Comparison of ENCODE assay signal across 1 cellular context in the genomic region with DNA sequence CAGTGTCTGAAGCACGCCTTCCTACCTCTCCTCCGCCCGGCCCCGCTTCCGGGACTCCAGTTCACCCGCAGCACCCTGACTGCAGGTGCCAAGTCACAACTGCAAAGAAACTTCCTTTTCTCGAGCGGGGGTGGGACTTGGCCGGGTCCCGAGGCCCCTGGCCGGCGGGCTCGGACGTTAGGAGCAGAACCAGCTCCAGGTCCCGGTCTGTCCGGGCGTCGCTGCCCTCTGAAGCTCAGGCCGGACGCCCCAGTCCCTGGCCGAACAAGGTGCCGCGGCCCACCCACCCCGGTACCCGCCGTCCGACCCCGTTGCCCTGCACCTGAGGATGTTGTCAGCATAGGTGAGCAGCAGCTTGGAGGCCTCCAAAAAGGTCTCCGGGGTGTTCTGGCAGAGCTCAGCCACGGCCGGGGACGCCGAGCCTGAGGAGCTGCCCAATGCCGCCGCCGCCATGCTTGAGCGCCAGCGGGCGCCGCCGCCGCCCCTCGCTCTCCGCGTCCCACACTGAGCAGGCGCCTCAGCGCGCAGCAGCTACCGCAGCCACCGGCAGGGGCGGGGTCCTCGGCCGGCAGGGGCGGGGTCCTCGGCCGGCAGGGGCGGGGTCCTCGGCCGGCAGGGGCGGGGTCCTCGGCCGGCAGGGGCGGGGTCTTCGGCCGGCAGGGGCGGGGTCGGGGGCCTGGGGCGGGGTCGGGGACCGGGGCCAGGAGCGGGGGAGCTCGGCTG.
TF ChIP-seq lines count a peak whose summit lies in the region.

A gene with protein sequence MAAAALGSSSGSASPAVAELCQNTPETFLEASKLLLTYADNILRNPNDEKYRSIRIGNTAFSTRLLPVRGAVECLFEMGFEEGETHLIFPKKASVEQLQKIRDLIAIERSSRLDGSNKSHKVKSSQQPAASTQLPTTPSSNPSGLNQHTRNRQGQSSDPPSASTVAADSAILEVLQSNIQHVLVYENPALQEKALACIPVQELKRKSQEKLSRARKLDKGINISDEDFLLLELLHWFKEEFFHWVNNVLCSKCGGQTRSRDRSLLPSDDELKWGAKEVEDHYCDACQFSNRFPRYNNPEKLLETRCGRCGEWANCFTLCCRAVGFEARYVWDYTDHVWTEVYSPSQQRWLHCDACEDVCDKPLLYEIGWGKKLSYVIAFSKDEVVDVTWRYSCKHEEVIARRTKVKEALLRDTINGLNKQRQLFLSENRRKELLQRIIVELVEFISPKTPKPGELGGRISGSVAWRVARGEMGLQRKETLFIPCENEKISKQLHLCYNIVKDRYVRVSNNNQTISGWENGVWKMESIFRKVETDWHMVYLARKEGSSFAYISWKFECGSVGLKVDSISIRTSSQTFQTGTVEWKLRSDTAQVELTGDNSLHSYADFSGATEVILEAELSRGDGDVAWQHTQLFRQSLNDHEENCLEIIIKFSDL (minus strand): TSS at position 506 of the 723 bp plus-strand sequence. CDS start 53 bp downstream, at position 453.

TF ChIP-seq in H1, 55 proteins besides CTCF, POLR2A, EP300 and RAD21 (continues in another document):
- TF ChIP-seq RXRA (IDR thresholded peaks at IDR 0.05; ENCODE audit: insufficient read depth, low read depth, low read length): no peak
- no peak for TF ChIP-seq SAP30 (IDR thresholded peaks at IDR 0.05; ENCODE audit: insufficient read depth, insufficient replicate concordance, low read length)
- no peak for TF ChIP-seq SIX5 (IDR thresholded peaks at IDR 0.05; ENCODE audit: low read depth, low read length)
- TF ChIP-seq, protein P1, sequence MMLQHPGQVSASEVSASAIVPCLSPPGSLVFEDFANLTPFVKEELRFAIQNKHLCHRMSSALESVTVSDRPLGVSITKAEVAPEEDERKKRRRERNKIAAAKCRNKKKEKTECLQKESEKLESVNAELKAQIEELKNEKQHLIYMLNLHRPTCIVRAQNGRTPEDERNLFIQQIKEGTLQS (IDR thresholded peaks at IDR 0.05; ENCODE audit: insufficient read depth, low read depth, low read length): no peak
- no peak for TF ChIP-seq CHD1 (IDR thresholded peaks at IDR 0.05; ENCODE audit: low read depth, low read length)
- TF ChIP-seq CBX5 (IDR thresholded peaks at IDR 0.05; ENCODE audit: low read depth, low read length): no peak
- TF ChIP-seq PHF8 (conservative IDR thresholded peaks at IDR 0.05; ENCODE audit: low read depth, low read length): peak; percentile 73
- TF ChIP-seq ZNF274 (IDR thresholded peaks at IDR 0.05; ENCODE audit: borderline replicate concordance, extremely low read depth, low read length): no peak
- no peak for TF ChIP-seq CEBPB (IDR thresholded peaks at IDR 0.05; ENCODE audit: low read depth, low read length)
- TF ChIP-seq SUZ12 (IDR thresholded peaks at IDR 0.05; ENCODE audit: low read length): no peak
- TF ChIP-seq SIRT6 (IDR thresholded peaks at IDR 0.05; ENCODE audit: low read length): no peak
- TF ChIP-seq SIN3A (conservative IDR thresholded peaks at IDR 0.05 in 1 of 2, IDR thresholded peaks at IDR 0.05 in 1 of 2; ENCODE audit: low read depth in 1 of 2, low read length in 2 of 2): peak; percentile 21 to 37; a peak in 1 of 4 replicates
- TF ChIP-seq, protein P2, sequence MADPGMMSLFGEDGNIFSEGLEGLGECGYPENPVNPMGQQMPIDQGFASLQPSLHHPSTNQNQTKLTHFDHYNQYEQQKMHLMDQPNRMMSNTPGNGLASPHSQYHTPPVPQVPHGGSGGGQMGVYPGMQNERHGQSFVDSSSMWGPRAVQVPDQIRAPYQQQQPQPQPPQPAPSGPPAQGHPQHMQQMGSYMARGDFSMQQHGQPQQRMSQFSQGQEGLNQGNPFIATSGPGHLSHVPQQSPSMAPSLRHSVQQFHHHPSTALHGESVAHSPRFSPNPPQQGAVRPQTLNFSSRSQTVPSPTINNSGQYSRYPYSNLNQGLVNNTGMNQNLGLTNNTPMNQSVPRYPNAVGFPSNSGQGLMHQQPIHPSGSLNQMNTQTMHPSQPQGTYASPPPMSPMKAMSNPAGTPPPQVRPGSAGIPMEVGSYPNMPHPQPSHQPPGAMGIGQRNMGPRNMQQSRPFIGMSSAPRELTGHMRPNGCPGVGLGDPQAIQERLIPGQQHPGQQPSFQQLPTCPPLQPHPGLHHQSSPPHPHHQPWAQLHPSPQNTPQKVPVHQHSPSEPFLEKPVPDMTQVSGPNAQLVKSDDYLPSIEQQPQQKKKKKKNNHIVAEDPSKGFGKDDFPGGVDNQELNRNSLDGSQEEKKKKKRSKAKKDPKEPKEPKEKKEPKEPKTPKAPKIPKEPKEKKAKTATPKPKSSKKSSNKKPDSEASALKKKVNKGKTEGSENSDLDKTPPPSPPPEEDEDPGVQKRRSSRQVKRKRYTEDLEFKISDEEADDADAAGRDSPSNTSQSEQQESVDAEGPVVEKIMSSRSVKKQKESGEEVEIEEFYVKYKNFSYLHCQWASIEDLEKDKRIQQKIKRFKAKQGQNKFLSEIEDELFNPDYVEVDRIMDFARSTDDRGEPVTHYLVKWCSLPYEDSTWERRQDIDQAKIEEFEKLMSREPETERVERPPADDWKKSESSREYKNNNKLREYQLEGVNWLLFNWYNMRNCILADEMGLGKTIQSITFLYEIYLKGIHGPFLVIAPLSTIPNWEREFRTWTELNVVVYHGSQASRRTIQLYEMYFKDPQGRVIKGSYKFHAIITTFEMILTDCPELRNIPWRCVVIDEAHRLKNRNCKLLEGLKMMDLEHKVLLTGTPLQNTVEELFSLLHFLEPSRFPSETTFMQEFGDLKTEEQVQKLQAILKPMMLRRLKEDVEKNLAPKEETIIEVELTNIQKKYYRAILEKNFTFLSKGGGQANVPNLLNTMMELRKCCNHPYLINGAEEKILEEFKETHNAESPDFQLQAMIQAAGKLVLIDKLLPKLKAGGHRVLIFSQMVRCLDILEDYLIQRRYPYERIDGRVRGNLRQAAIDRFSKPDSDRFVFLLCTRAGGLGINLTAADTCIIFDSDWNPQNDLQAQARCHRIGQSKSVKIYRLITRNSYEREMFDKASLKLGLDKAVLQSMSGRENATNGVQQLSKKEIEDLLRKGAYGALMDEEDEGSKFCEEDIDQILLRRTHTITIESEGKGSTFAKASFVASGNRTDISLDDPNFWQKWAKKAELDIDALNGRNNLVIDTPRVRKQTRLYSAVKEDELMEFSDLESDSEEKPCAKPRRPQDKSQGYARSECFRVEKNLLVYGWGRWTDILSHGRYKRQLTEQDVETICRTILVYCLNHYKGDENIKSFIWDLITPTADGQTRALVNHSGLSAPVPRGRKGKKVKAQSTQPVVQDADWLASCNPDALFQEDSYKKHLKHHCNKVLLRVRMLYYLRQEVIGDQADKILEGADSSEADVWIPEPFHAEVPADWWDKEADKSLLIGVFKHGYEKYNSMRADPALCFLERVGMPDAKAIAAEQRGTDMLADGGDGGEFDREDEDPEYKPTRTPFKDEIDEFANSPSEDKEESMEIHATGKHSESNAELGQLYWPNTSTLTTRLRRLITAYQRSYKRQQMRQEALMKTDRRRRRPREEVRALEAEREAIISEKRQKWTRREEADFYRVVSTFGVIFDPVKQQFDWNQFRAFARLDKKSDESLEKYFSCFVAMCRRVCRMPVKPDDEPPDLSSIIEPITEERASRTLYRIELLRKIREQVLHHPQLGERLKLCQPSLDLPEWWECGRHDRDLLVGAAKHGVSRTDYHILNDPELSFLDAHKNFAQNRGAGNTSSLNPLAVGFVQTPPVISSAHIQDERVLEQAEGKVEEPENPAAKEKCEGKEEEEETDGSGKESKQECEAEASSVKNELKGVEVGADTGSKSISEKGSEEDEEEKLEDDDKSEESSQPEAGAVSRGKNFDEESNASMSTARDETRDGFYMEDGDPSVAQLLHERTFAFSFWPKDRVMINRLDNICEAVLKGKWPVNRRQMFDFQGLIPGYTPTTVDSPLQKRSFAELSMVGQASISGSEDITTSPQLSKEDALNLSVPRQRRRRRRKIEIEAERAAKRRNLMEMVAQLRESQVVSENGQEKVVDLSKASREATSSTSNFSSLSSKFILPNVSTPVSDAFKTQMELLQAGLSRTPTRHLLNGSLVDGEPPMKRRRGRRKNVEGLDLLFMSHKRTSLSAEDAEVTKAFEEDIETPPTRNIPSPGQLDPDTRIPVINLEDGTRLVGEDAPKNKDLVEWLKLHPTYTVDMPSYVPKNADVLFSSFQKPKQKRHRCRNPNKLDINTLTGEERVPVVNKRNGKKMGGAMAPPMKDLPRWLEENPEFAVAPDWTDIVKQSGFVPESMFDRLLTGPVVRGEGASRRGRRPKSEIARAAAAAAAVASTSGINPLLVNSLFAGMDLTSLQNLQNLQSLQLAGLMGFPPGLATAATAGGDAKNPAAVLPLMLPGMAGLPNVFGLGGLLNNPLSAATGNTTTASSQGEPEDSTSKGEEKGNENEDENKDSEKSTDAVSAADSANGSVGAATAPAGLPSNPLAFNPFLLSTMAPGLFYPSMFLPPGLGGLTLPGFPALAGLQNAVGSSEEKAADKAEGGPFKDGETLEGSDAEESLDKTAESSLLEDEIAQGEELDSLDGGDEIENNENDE (IDR thresholded peaks at IDR 0.05; ENCODE audit: insufficient replicate concordance, low read length): no peak
- 0 out of 2 replicates have a peak, but pooled peaks have one; percentile 35 for TF ChIP-seq GTF2F1 (IDR thresholded peaks at IDR 0.05; ENCODE audit: borderline replicate concordance, low read depth, low read length)
- TF ChIP-seq NRF1 (IDR thresholded peaks at IDR 0.05; ENCODE audit: low read depth, low read length): no peak
- peak; percentile 27; the same call in 1 of the 2 replicates for TF ChIP-seq BACH1 (IDR thresholded peaks at IDR 0.05; ENCODE audit: low read length)
- TF ChIP-seq SP1 (IDR thresholded peaks at IDR 0.05; ENCODE audit: low read depth, low read length): no peak
- no peak for TF ChIP-seq HDAC6 (IDR thresholded peaks at IDR 0.05; ENCODE audit: low read depth, low read length)
- no peak for TF ChIP-seq NANOG (IDR thresholded peaks at IDR 0.05; ENCODE audit: insufficient read depth, low read depth, low read length, poor library complexity, severe bottlenecking)
- no peak for TF ChIP-seq POU5F1 (IDR thresholded peaks at IDR 0.05; ENCODE audit: low read depth, low read length)
- no peak for TF ChIP-seq TCF12 (IDR thresholded peaks at IDR 0.05; ENCODE audit: low read depth, low read length)
- no peak for TF ChIP-seq KDM1A (IDR thresholded peaks at IDR 0.05; ENCODE audit: borderline replicate concordance, low read length)
- TF ChIP-seq CREB1 (IDR thresholded peaks at IDR 0.05): no peak; the same call in 1 of the 2 replicates
- TF ChIP-seq JUN (IDR thresholded peaks at IDR 0.05; ENCODE audit: low read depth, low read length): no peak
- TF ChIP-seq POLR2AphosphoS5 (IDR thresholded peaks at IDR 0.05; ENCODE audit: low read depth, low read length): peak; percentile 76
- no peak for TF ChIP-seq TEAD4 (IDR thresholded peaks at IDR 0.05; ENCODE audit: low read depth, low read length)
- peak; percentile 25; the same call in 1 of the 2 replicates for TF ChIP-seq RBBP5 (IDR thresholded peaks at IDR 0.05; ENCODE audit: borderline replicate concordance, low read depth, low read length)
- peak; percentile 90 for TF ChIP-seq TAF7 (optimal IDR thresholded peaks at IDR 0.05; ENCODE audit: borderline replicate concordance, low read depth, low read length)
- TF ChIP-seq, protein P3, sequence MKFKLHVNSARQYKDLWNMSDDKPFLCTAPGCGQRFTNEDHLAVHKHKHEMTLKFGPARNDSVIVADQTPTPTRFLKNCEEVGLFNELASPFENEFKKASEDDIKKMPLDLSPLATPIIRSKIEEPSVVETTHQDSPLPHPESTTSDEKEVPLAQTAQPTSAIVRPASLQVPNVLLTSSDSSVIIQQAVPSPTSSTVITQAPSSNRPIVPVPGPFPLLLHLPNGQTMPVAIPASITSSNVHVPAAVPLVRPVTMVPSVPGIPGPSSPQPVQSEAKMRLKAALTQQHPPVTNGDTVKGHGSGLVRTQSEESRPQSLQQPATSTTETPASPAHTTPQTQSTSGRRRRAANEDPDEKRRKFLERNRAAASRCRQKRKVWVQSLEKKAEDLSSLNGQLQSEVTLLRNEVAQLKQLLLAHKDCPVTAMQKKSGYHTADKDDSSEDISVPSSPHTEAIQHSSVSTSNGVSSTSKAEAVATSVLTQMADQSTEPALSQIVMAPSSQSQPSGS (IDR thresholded peaks at IDR 0.05; ENCODE audit: low read length): no peak
- no peak for TF ChIP-seq KDM5A (IDR thresholded peaks at IDR 0.05; ENCODE audit: low read length)
- no peak for TF ChIP-seq BRCA1 (IDR thresholded peaks at IDR 0.05; ENCODE audit: low read depth, low read length)
- TF ChIP-seq RFX5 (IDR thresholded peaks at IDR 0.05; ENCODE audit: borderline replicate concordance, low read depth, low read length): no peak
- TF ChIP-seq YY1 (IDR thresholded peaks at IDR 0.05; ENCODE audit: low read depth, low read length): peak; percentile 88; the same call in 1 of the 2 replicates
- TF ChIP-seq, protein P4, sequence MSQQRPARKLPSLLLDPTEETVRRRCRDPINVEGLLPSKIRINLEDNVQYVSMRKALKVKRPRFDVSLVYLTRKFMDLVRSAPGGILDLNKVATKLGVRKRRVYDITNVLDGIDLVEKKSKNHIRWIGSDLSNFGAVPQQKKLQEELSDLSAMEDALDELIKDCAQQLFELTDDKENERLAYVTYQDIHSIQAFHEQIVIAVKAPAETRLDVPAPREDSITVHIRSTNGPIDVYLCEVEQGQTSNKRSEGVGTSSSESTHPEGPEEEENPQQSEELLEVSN (IDR thresholded peaks at IDR 0.05): peak; percentile 70
- no peak for TF ChIP-seq SP4 (IDR thresholded peaks at IDR 0.05; ENCODE audit: low read length)
- no peak for TF ChIP-seq SRF (IDR thresholded peaks at IDR 0.05; ENCODE audit: low read depth, low read length)
- TF ChIP-seq CHD2 (IDR thresholded peaks at IDR 0.05; ENCODE audit: low read length): no peak
- TF ChIP-seq KDM4A (IDR thresholded peaks at IDR 0.05; ENCODE audit: low read depth, low read length, severe bottlenecking): peak; percentile 90
- TF ChIP-seq FOSL1 (IDR thresholded peaks at IDR 0.05; ENCODE audit: insufficient read depth, low read depth, low read length): no peak
- TF ChIP-seq MAFK (IDR thresholded peaks at IDR 0.05; ENCODE audit: low read depth, low read length): no peak
- TF ChIP-seq JUND (IDR thresholded peaks at IDR 0.05; ENCODE audit: low read length): no peak
- TF ChIP-seq, protein P5, sequence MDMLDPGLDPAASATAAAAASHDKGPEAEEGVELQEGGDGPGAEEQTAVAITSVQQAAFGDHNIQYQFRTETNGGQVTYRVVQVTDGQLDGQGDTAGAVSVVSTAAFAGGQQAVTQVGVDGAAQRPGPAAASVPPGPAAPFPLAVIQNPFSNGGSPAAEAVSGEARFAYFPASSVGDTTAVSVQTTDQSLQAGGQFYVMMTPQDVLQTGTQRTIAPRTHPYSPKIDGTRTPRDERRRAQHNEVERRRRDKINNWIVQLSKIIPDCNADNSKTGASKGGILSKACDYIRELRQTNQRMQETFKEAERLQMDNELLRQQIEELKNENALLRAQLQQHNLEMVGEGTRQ (IDR thresholded peaks at IDR 0.05; ENCODE audit: low read length): no peak
- TF ChIP-seq SP2 (IDR thresholded peaks at IDR 0.05; ENCODE audit: low read length): no peak
- TF ChIP-seq RNF2 (IDR thresholded peaks at IDR 0.05; ENCODE audit: borderline replicate concordance, low read depth, low read length, missing control alignments, poor library complexity, severe bottlenecking): no peak
- no peak for TF ChIP-seq EZH2 (IDR thresholded peaks at IDR 0.05; ENCODE audit: low read depth, low read length, severe bottlenecking)
- no peak for TF ChIP-seq CTBP2 (IDR thresholded peaks at IDR 0.05; ENCODE audit: borderline replicate concordance, insufficient read depth, insufficient read length, low read length)
- TF ChIP-seq, protein P6, sequence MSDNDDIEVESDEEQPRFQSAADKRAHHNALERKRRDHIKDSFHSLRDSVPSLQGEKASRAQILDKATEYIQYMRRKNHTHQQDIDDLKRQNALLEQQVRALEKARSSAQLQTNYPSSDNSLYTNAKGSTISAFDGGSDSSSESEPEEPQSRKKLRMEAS (IDR thresholded peaks at IDR 0.05): peak; percentile 67
- no peak for TF ChIP-seq BCL11A (IDR thresholded peaks at IDR 0.05; ENCODE audit: low read depth in 2 of 2, low read length in 2 of 2)
- no peak for TF ChIP-seq GABPA (IDR thresholded peaks at IDR 0.05; ENCODE audit: borderline replicate concordance, insufficient read depth, low read length)
